In the genomic region with DNA sequence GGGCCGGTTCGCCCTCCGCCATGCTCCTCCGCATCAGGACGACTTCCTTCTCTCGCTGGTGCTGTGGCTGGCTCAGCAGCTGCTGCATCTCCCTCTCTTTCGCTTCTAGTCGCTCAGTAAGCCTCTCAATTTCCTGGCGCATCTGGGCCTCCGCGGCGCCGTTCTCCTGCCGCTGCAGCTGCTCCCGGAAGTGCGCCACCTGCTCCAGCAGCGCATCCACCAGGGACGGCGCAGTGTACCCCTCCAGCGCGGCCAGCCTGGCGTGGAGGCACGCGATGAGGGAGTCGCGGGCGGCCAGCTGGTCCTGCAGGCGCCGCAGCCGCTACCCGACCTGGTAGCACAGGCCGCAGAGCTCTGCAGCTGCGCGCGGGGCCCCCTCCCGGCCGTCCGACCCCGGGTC, we compare ENCODE assay signal across 13 cellular contexts.
A peak's percentile ranks its signal among the peaks of the same experiment; 100 is the strongest.
DNase-seq lines count a peak whose midpoint lies in the region; ATAC-seq, FAIRE-seq and TF ChIP-seq lines count a peak whose summit lies in the region.
"Had no signal": no experiment of that assay in that cellular context is flagged by ENCODE, and none has a peak within 500 bp of the region (broad histone marks: within the 10 kb centered on the region; RNA-seq: fewer than 3 reads in every experiment).

No MANE protein-coding gene starts in this region.

- H3K27me3 Mint-ChIP-seq in GM23338 (ENCODE audit: insufficient read depth, low read depth, poor library complexity): peaks cover 3% of the 10 kb centered on the region
- H3K27me3 Mint-ChIP-seq: B cell; CD4-positive, alpha-beta memory T cell had no signal

- H3K27ac ChIP-seq in AG04450 (ENCODE audit: low read depth, low read length): no peak overlapping the region
- H3K27ac ChIP-seq in GM23338 (ENCODE audit: low read depth): no peak overlapping the region
- no peak overlapping the region for H3K27ac ChIP-seq in K562 (ENCODE audit: extremely low read depth, low read depth, low read length)
- H3K27ac ChIP-seq: C4-2B had no signal

- no peaks in the 10 kb centered on the region for H3K36me3 ChIP-seq in GM23338 (ENCODE audit: insufficient read depth)
- no peaks in the 10 kb centered on the region for H3K36me3 ChIP-seq in K562 (ENCODE audit: control insufficient read depth, insufficient read depth, low read length)

- peaks cover 21% of the 10 kb centered on the region for H3K36me3 Mint-ChIP-seq in GM23338 (ENCODE audit: low read depth)
- H3K36me3 Mint-ChIP-seq: CD4-positive, alpha-beta memory T cell had no signal

- H3K4me2 ChIP-seq in GM23338 (no peak overlapping the region), K562 (ENCODE audit: insufficient read depth, low read length) (no peak overlapping the region)

- no peak overlapping the region for H3K4me3 Mint-ChIP-seq in GM23338
- H3K4me3 Mint-ChIP-seq: B cell; CD4-positive, alpha-beta memory T cell had no signal

- no peaks in the 10 kb centered on the region for H3K9me1 ChIP-seq in K562 (ENCODE audit: control insufficient read depth, insufficient read depth, low read length)

- H3K9ac ChIP-seq in K562 (ENCODE audit: insufficient read depth in 1 of 2, low read depth in 2 of 2, low read length in 2 of 2): no peak overlapping the region

- no peak for ATAC-seq in GM23338
- ATAC-seq in K562: no peak; the same call in 2 of the 3 replicates
- ATAC-seq in left lobe of liver: peak; percentile 37
- ATAC-seq in HG03280 (IDR thresholded peaks at IDR 0.05; ENCODE audit: unreplicated experiment): no peak

- H2AFZ ChIP-seq in GM23338 (no peak overlapping the region), K562 (ENCODE audit: low read depth, low read length) (no peak overlapping the region)

- in situ Hi-C loops in K562 (cut with MboI): no loop called here

- H3K27ac Mint-ChIP-seq in GM23338: no peak overlapping the region
- H3K27ac Mint-ChIP-seq: B cell; CD4-positive, alpha-beta memory T cell had no signal

- H3K79me2 ChIP-seq in GM23338 (replicated peaks; ENCODE audit: insufficient read depth): no peaks in the 10 kb centered on the region
- H3K79me2 ChIP-seq in K562 (ENCODE audit: control insufficient read depth, insufficient read depth, low read length): no peaks in the 10 kb centered on the region

- CTCF ChIA-PET in AG04450 (lab: Charles Lee): no interaction called here
- CTCF ChIA-PET in K562 (lab: Yijun Ruan, JAX; ENCODE audit: low intra/inter-chr PET ratio): no interaction called here

- FAIRE-seq in K562 (lab: Jason Lieb, UNC): no peak

- peak overlapping the region; percentile 3; the same call in 1 of the 2 replicates for H3K4me3 ChIP-seq in AG04450 (ENCODE audit: low read depth, low read length)
- no peak overlapping the region for H3K4me3 ChIP-seq in GM23338
- H3K4me3 ChIP-seq in K562: no peak overlapping the region

- TF ChIP-seq EP300 in K562 (IDR thresholded peaks at IDR 0.05; ENCODE audit: low read length): no peak

- whole genome bisulfite sequencing in K562 (ENCODE audit: insufficient coverage, low coverage, missing lambda C conversion rate): 46% methylated on average over 14 of the region's 39 CpGs

- no peak for TF ChIP-seq CTCF in AG04450 (IDR thresholded peaks at IDR 0.05; ENCODE audit: low read depth, low read length)
- TF ChIP-seq CTCF in GM23338 (conservative IDR thresholded peaks at IDR 0.05; ENCODE audit: low read depth in 2 of 2): no peak
- no peak for TF ChIP-seq CTCF in K562 (IDR thresholded peaks at IDR 0.05 in 2 of 3, conservative IDR thresholded peaks at IDR 0.05 in 1 of 3; ENCODE audit: insufficient read depth in 2 of 3, low read depth in 1 of 3, low read length in 3 of 3)

- BruUV-seq in K562 (replicated peaks; lab: Mats Ljungman, UMichigan): no TSS peak

- H3F3A ChIP-seq in GM23338 (replicated peaks; ENCODE audit: low read depth): no peaks in the 10 kb centered on the region

- intact Hi-C loops in K562 (cut with micrococcal nuclease): no loop called here

- peaks cover 8% of the 10 kb centered on the region; the same call in 2 of the 3 replicates for H3K9me3 Mint-ChIP-seq in GM23338
- H3K9me3 Mint-ChIP-seq: CD4-positive, alpha-beta memory T cell had no signal

- 0 out of 2 replicates have a peak, but pooled peaks cover 3% of the 10 kb centered on the region for H3K9me2 ChIP-seq in GM23338 (ENCODE audit: insufficient read depth)

- TF ChIP-seq POLR2A in K562 (conservative IDR thresholded peaks at IDR 0.05): no peak

- no peaks in the 10 kb centered on the region for H3K4me1 ChIP-seq in GM23338 (ENCODE audit: insufficient read depth)
- H3K4me1 ChIP-seq in K562 (replicated peaks in 1 of 2; ENCODE audit: control insufficient read depth in 2 of 2, insufficient read depth in 2 of 2, low read length in 2 of 2): peaks cover 0 to 13% of the 10 kb centered on the region in 2 experiments; a peak in 2 of 5 replicates

- H3K9me3 ChIP-seq in AG04450 (ENCODE audit: control insufficient read depth, insufficient read depth, low read length) (no peaks in the 10 kb centered on the region; the same call in 1 of the 2 replicates), K562 (replicated peaks; ENCODE audit: control insufficient read depth, insufficient read depth, low read depth, low read length) (no peaks in the 10 kb centered on the region)

- peaks cover 7% of the 10 kb centered on the region; the same call in 2 of the 3 replicates for H3K4me1 Mint-ChIP-seq in GM23338
- H3K4me1 Mint-ChIP-seq: B cell; CD4-positive, alpha-beta memory T cell had no signal

- no peak for DNase-seq in AG04450 (ENCODE audit: low read depth, low spot score)
- peak; percentile 6 for DNase-seq in GM23338 (ENCODE audit: low spot score)
- no peak for DNase-seq in K562 (ENCODE audit: extremely low read depth in 1 of 4, low spot score in 3 of 4)
- no peak for DNase-seq in left lobe of liver (ENCODE audit: low spot score)
- DNase-seq in stimulated activated CD4-positive, alpha-beta T cell treated with anti-CD3 and anti-CD28 coated beads, Interleukin-2, amount 100 ng/mL, for 48 hours: no peak
- no peak for DNase-seq in NCI-H446 treated with DMSO at 0.1 percent for 48 hours (lab: John Stamatoyannopoulos, UW)
- DNase-seq: ACHN; CD4-positive, alpha-beta memory T cell; GF-D8; KG1 had no signal

- TF ChIP-seq RAD21 in K562 (CRISPR knock-in tag; conservative IDR thresholded peaks at IDR 0.05 in 1 of 2, IDR thresholded peaks at IDR 0.05 in 1 of 2): no peak

- POLR2A ChIA-PET in AG04450 (lab: Yijun Ruan, JAX): no interaction called here
- POLR2A ChIA-PET in K562 (lab: Yijun Ruan, JAX): no interaction called here

- H3K27me3 ChIP-seq in AG04450 (ENCODE audit: control insufficient read depth, insufficient read depth, low read length): no peaks in the 10 kb centered on the region
- H3K27me3 ChIP-seq in GM23338 (ENCODE audit: insufficient read depth): no peaks in the 10 kb centered on the region
- peaks cover 0 to 21% of the 10 kb centered on the region in 2 experiments; a peak in 2 of 5 replicates for H3K27me3 ChIP-seq in K562 (ENCODE audit: control insufficient read depth in 2 of 2, insufficient read depth in 2 of 2, low read length in 2 of 2)

- no peaks in the 10 kb centered on the region for H4K20me1 ChIP-seq in GM23338 (replicated peaks; ENCODE audit: insufficient read depth)
- no peaks in the 10 kb centered on the region for H4K20me1 ChIP-seq in K562 (replicated peaks; ENCODE audit: control insufficient read depth, insufficient read depth, low read length)

TF ChIP-seq in K562, 482 proteins besides CTCF, POLR2A, EP300 and RAD21:
- TF ChIP-seq ZBTB33 (CRISPR knock-in tag; IDR thresholded peaks at IDR 0.05) (peak; percentile 92), TAL1 (IDR thresholded peaks at IDR 0.05) (no peak)
